Comparison of ENCODE assay signal across 8 cellular contexts in the genomic region with DNA sequence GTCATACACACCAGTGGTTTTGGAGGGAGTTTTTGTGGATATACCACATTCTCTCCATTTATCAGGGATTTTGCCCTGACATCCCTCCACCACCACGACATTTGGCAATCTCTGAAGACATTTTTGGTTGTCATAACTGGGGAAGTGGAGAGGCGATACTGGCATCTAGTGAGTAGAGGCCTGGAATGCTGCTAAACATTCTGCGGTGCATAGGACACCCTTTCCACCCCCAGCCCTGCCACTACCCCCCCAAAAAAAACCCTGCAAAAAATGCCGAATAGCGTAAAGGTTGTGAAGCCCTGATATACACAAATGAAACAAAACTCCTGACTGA. TPM values are rescaled to one million over a fixed set of nuclear protein-coding genes. Genes with fewer than 3 reads are reported as not detected.
DNase-seq lines count a peak whose midpoint lies in the region; ATAC-seq and TF ChIP-seq lines count a peak whose summit lies in the region.

No MANE protein-coding gene starts in this region.

- CTCF ChIA-PET in T-cell (lab: Charles Lee) = no interaction called here

- peak overlapping the region; percentile 84 to 93 for H3K27ac Mint-ChIP-seq in T-cell

- H3K4me1 ChIP-seq in GM23248 (ENCODE audit: insufficient read depth) (peaks cover 5% of the 10 kb centered on the region), psoas muscle (peaks cover 25% of the 10 kb centered on the region)

- H3K9me2 ChIP-seq in GM23248 (ENCODE audit: insufficient read depth) = no peaks in the 10 kb centered on the region

- peak overlapping the region; percentile 89 for H3K4me3 ChIP-seq in GM23248
- H3K4me3 ChIP-seq in fibroblast of the aortic adventitia (ENCODE audit: low read depth, low read length) = peak overlapping the region; percentile 68
- H3K4me3 ChIP-seq in psoas muscle = peak overlapping the region; percentile 98

- no peaks in the 10 kb centered on the region for H3K36me3 Mint-ChIP-seq in T-cell

- H3K27ac ChIP-seq in GM23248 (peak overlapping the region; percentile 47; the same call in 1 of the 2 replicates), psoas muscle (peak overlapping the region; percentile 89)

- H3K27me3 ChIP-seq in GM23248 (replicated peaks; ENCODE audit: insufficient read depth) = no peaks in the 10 kb centered on the region; the same call in 1 of the 2 replicates
- H3K27me3 ChIP-seq in psoas muscle (ENCODE audit: insufficient read depth in 3 of 3, low read length in 2 of 3) = no peaks in the 10 kb centered on the region

- peak overlapping the region; percentile 86 for H3K9ac ChIP-seq in GM23248

- no peaks in the 10 kb centered on the region for H3K36me3 ChIP-seq in GM23248 (ENCODE audit: low read depth)
- no peaks in the 10 kb centered on the region for H3K36me3 ChIP-seq in psoas muscle (ENCODE audit: insufficient read depth in 1 of 2, low read depth in 1 of 2)

- no peaks in the 10 kb centered on the region for H3K27me3 Mint-ChIP-seq in T-cell

- DNase-seq in GM23248 (peak; percentile 55), T-cell (no peak), fibroblast of the aortic adventitia (ENCODE audit: low read depth) (no peak), psoas muscle (no peak), NCI-H82 (lab: John Stamatoyannopoulos, UW) (no peak), NCI-H2029 (lab: John Stamatoyannopoulos, UW) (no peak)
- DNase-seq in activated effector memory CD4-positive, alpha-beta T cell treated with Interleukin-2 at 50 U/mL for 16 hours = no peak

- H3K9me3 Mint-ChIP-seq in T-cell = no peaks in the 10 kb centered on the region

- H3F3A ChIP-seq in GM23248 (ENCODE audit: insufficient read depth) = 0 out of 2 replicates have a peak, but pooled peaks cover 6% of the 10 kb centered on the region

- H2AFZ ChIP-seq in GM23248 = peak overlapping the region; percentile 94

- H3K4me2 ChIP-seq in GM23248 (ENCODE audit: unreplicated experiment) = peak overlapping the region; percentile 80

- intact Hi-C loops in psoas muscle (cut with DNase I) = loop anchor here in 1 of 2 donors (5.0 kb wide), 1 partner anchor 88 kb away; no protein-coding TSS in a partner anchor

- H3K9me3 ChIP-seq in GM23248 (ENCODE audit: low read depth) (no peaks in the 10 kb centered on the region), psoas muscle (no peaks in the 10 kb centered on the region)

- in situ Hi-C loops in GM23248 (cut with MboI) = no loop called here

- POLR2A ChIA-PET in T-cell (lab: Charles Lee) = interaction anchor here (0.7 to 1.2 kb wide), 2 partner anchors 53 to 60 kb away, joined by 6 to 8 read pairs; no protein-coding TSS in a partner anchor

- peaks cover 59 to 77% (median 68%) of the 10 kb centered on the region in 3 donors for H3K4me1 Mint-ChIP-seq in T-cell

- no peak for ATAC-seq in T-cell (replicated peaks in 1 of 4)
- ATAC-seq in psoas muscle = peak in 2 of 4 donors; percentile 25 to 36
- ATAC-seq in GM18907 (IDR thresholded peaks at IDR 0.05; ENCODE audit: unreplicated experiment) = no peak

- TF ChIP-seq CTCF in fibroblast of the aortic adventitia (IDR thresholded peaks at IDR 0.05; ENCODE audit: insufficient read depth, low read length) (no peak), psoas muscle (IDR thresholded peaks at IDR 0.05) (no peak)

- peaks cover 33% of the 10 kb centered on the region for H3K79me2 ChIP-seq in GM23248 (ENCODE audit: insufficient read depth)

- H4K20me1 ChIP-seq in GM23248 (ENCODE audit: insufficient read depth) = no peaks in the 10 kb centered on the region

- WGBS in GM23248 (ENCODE audit: low coverage in 1 of 2, low lambda C conversion rate in 2 of 2, missing lambda C conversion rate in 2 of 2), 2 experiments = 50 to 52% methylated on average over 5 of the region's 5 CpGs
- WGBS in psoas muscle, 3 donors = 31 to 44% (median 33%) methylated on average over 5 of the region's 5 CpGs

- H3K4me3 Mint-ChIP-seq in T-cell = peak overlapping the region; percentile 84 to 96 (median 93)

RNA-seq across cellular contexts. Expression of a gene that starts 0.6 kb away (rescaled TPM):
- 38.7 and 58.3 TPM in 2 replicates for total RNA-seq in GM23248 (2014; rRNA removed; shearing (Covaris generic))
- polyA plus RNA-seq in GM23248 (2016; fragmentation: Nextera tagmentation; extraction: Ambion mirVana) (34.1 and 35.1 TPM in 2 replicates), psoas muscle (10 to 100 TPM; 30.5 to 76.4 (median 46.9) TPM)
- total RNA-seq in T-cell (10 to 100 TPM; 30.3 to 42.1 (median 38.0) TPM), fibroblast of the aortic adventitia (ENCODE audit: low replicate concordance) (15.5 and 48.1 TPM in 2 replicates), psoas muscle (10 to 100 TPM; 22.1 to 41.3 (median 28.5) TPM)

RNA-seq across cellular contexts. Expression of a gene that starts 27.3 kb away (rescaled TPM):
- not detected in 2 replicates for total RNA-seq in GM23248 (2014; rRNA removed; shearing (Covaris generic))
- polyA plus RNA-seq in GM23248 (2016; fragmentation: Nextera tagmentation; extraction: Ambion mirVana) = not detected in 2 replicates
- not detected for total RNA-seq in T-cell
- total RNA-seq in fibroblast of the aortic adventitia (ENCODE audit: low replicate concordance) = not detected in 2 replicates
- total RNA-seq in psoas muscle = under 1 TPM in 3 of 4 donors, not detected in 1; 0.22 to 0.25 (median 0.25) TPM
- polyA plus RNA-seq in psoas muscle = under 1 TPM in 2 of 3 donors, not detected in 1; 0.14 to 0.21 TPM

RNA-seq across cellular contexts. Expression of a gene that starts 31.3 kb away (rescaled TPM):
- not detected in 2 replicates for total RNA-seq in GM23248 (2014; rRNA removed; shearing (Covaris generic))
- polyA plus RNA-seq in GM23248 (2016; fragmentation: Nextera tagmentation; extraction: Ambion mirVana) (not detected in 2 replicates), psoas muscle (not detected)
- total RNA-seq in T-cell (not detected), fibroblast of the aortic adventitia (ENCODE audit: low replicate concordance) (not detected in 2 replicates), psoas muscle (not detected)
